In the genomic region with DNA sequence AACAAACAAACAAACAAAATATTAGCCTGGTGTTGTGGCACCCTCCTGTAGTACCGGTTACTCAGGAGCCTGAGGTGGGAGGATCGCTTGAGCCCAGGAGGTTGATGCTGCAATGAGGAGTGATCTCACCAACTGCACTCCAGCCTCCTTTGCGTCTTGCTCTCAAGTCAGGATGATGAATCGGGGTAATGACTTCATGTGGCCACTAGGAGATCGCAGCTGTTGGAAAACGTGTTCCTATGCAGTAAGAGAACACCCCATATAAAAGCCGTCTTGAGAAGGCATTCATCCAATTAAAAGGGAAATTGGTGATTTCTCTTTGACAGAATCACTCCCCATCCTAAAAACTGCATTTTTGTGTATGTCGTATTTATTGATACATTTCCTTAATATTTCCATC, we compare ENCODE assay signal across 10 cellular contexts. TPM values are rescaled to one million over a fixed set of nuclear protein-coding genes. Genes with fewer than 3 reads are reported as not detected.
DNase-seq lines count a peak whose midpoint lies in the region; ATAC-seq and TF ChIP-seq lines count a peak whose summit lies in the region.
"Had no signal": no experiment of that assay in that cellular context is flagged by ENCODE, and none has a peak within 500 bp of the region (broad histone marks: within the 10 kb centered on the region; RNA-seq: fewer than 3 reads in every experiment).

No MANE protein-coding gene starts in this region.

- H4K8ac ChIP-seq in trophoblast cell (ENCODE audit: low read depth, low read length), result no peak overlapping the region

- in situ Hi-C loops in brain microvascular endothelial cell (cut with HindIII; ENCODE audit: low pct_ligation_motif_present, low sequenced_read_pairs), result no loop called here

- H3K4me1 ChIP-seq in trophoblast cell (ENCODE audit: control insufficient read depth in 1 of 2, insufficient read depth in 2 of 2, low read length in 2 of 2), result no peaks in the 10 kb centered on the region
- H3K4me1 ChIP-seq: BLaER1 treated with 17β-estradiol and CSF1 and Interleukin-3, amounts not matched to agents 10 nM and 100 nM had no signal

- no peak overlapping the region for H4K91ac ChIP-seq in trophoblast cell (ENCODE audit: low read depth, low read length)

- DNase-seq in NCI-H524 (lab: John Stamatoyannopoulos, UW) (peak; percentile 19 to 49), NCI-H524 treated with DMSO at 0.1 percent for 48 hours (lab: John Stamatoyannopoulos, UW) (no peak), LNCaP clone FGC (ENCODE audit: low read depth) (no peak), brain microvascular endothelial cell (peak; percentile 21), trophoblast cell (peak; percentile 23 to 60), OCI-M2 (lab: John Stamatoyannopoulos, UW; ENCODE audit: unreplicated experiment) (no peak), NCI-H2081 (lab: John Stamatoyannopoulos, UW) (no peak)
- DNase-seq: amygdala had no signal

- H3K4me3 ChIP-seq in LNCaP clone FGC (ENCODE audit: low read depth, low read length) (no peak overlapping the region), brain microvascular endothelial cell (ENCODE audit: low read depth, low read length) (no peak overlapping the region), trophoblast cell (ENCODE audit: low read depth, low read length) (no peak overlapping the region)
- H3K4me3 ChIP-seq: BLaER1 treated with 17β-estradiol and CSF1 and Interleukin-3, amounts not matched to agents 10 nM and 100 nM had no signal

- no peak overlapping the region for H2AK5ac ChIP-seq in trophoblast cell (ENCODE audit: low read length)

- H3K9me3 ChIP-seq in trophoblast cell (ENCODE audit: insufficient read depth, low read depth, low read length), result no peaks in the 10 kb centered on the region
- H3K9me3 ChIP-seq: BLaER1 treated with 17β-estradiol and CSF1 and Interleukin-3, amounts not matched to agents 10 nM and 100 nM had no signal

- H3K79me2 ChIP-seq in trophoblast cell (ENCODE audit: control insufficient read depth, insufficient read depth, low read length, poor library complexity), result no peaks in the 10 kb centered on the region

- H2BK120ac ChIP-seq in trophoblast cell (ENCODE audit: insufficient read depth, low read length, poor library complexity), result no peak overlapping the region

- no peak overlapping the region for H3K27ac ChIP-seq in brain microvascular endothelial cell
- H3K27ac ChIP-seq in trophoblast cell (ENCODE audit: low read depth, low read length), result no peak overlapping the region
- H3K27ac ChIP-seq: BLaER1 treated with 17β-estradiol and CSF1 and Interleukin-3, amounts not matched to agents 10 nM and 100 nM had no signal

- ATAC-seq in HG03139 (IDR thresholded peaks at IDR 0.05; ENCODE audit: unreplicated experiment), result no peak

- H3K9ac ChIP-seq in trophoblast cell (ENCODE audit: low read length), result no peak overlapping the region
- H3K9ac ChIP-seq: BLaER1 treated with 17β-estradiol and CSF1 and Interleukin-3, amounts not matched to agents 10 nM and 100 nM had no signal

- H3K23ac ChIP-seq in trophoblast cell (ENCODE audit: low read length), result no peak overlapping the region

- TF ChIP-seq CTCF in LNCaP clone FGC (IDR thresholded peaks at IDR 0.05; ENCODE audit: control insufficient read depth, extremely low read depth, insufficient read depth) (peak; percentile 23; the same call in 1 of the 2 replicates), brain microvascular endothelial cell (IDR thresholded peaks at IDR 0.05; ENCODE audit: low read depth, low read length, missing control alignments) (peak; percentile 49)

- H2BK12ac ChIP-seq in trophoblast cell (ENCODE audit: low read length), result no peak overlapping the region

- H3K14ac ChIP-seq in trophoblast cell (ENCODE audit: low read length), result no peak overlapping the region

- no peak overlapping the region for H2BK5ac ChIP-seq in trophoblast cell (ENCODE audit: low read depth, low read length, poor library complexity)

- WGBS in trophoblast cell (ENCODE audit: extremely low coverage, insufficient coverage, insufficient read length), result no CpG with 5 or more reads among the region's 8 CpGs

- H3K79me1 ChIP-seq in trophoblast cell (ENCODE audit: low read length), result no peaks in the 10 kb centered on the region

- no peak overlapping the region for H3K4ac ChIP-seq in trophoblast cell (ENCODE audit: low read depth, low read length)

- no peak overlapping the region for H3K4me2 ChIP-seq in trophoblast cell (ENCODE audit: low read length)
- H3K4me2 ChIP-seq: BLaER1 treated with 17β-estradiol and CSF1 and Interleukin-3, amounts not matched to agents 10 nM and 100 nM had no signal

- H3K18ac ChIP-seq in trophoblast cell (ENCODE audit: low read length), result no peak overlapping the region

- no peak overlapping the region for H2AFZ ChIP-seq in trophoblast cell (ENCODE audit: insufficient read depth, low read length, poor library complexity)

- H3K36me3 ChIP-seq in brain microvascular endothelial cell (replicated peaks) (no peaks in the 10 kb centered on the region), trophoblast cell (ENCODE audit: control insufficient read depth in 1 of 2, insufficient read depth in 2 of 2, low read length in 2 of 2) (no peaks in the 10 kb centered on the region)
- H3K36me3 ChIP-seq: BLaER1 treated with 17β-estradiol and CSF1 and Interleukin-3, amounts not matched to agents 10 nM and 100 nM had no signal

- no peak overlapping the region for H4K12ac ChIP-seq in trophoblast cell (ENCODE audit: low read depth, low read length)

- H3K27me3 ChIP-seq in brain microvascular endothelial cell (replicated peaks) (no peaks in the 10 kb centered on the region), trophoblast cell (ENCODE audit: insufficient read depth, low read length) (no peaks in the 10 kb centered on the region)

RNA-seq across cellular contexts. Expression of gene CCNB3, which starts 6.9 kb away (rescaled TPM):
- polyA plus RNA-seq in trophoblast cell (2013), result 0.26 and 0.61 TPM in 2 replicates

RNA-seq across cellular contexts. Expression of gene AKAP4, which starts 10.7 kb away (rescaled TPM):
- 0.75 and 0.77 TPM in 2 replicates for polyA plus RNA-seq in trophoblast cell (2013)

Comparison
In these comparisons a context has a peak if more than half of its experiments do, and no peak if none do; other contexts are left out.
1. DNase-seq: peak in NCI-H524 (2 of 2), brain microvascular endothelial cell (single experiment) and trophoblast cell (2 of 2); none in NCI-H524 treated with DMSO at 0.1 percent for 48 hours (single experiment), LNCaP clone FGC (single experiment), OCI-M2 (single experiment) and NCI-H2081 (0 of 2).